ENCODE assay signal across 26 cellular contexts in genomic region chr2:237861-238260, GRCh38. TPM values are rescaled to one million over a fixed set of nuclear protein-coding genes. Genes with fewer than 3 reads are reported as not detected.
DNase-seq lines count a peak whose midpoint lies in the region; ATAC-seq and TF ChIP-seq lines count a peak whose summit lies in the region.
"Had no signal": no experiment of that assay in that cellular context is flagged by ENCODE, and none has a peak within 500 bp of the region (broad histone marks: within the 10 kb centered on the region; RNA-seq: fewer than 3 reads in every experiment).

No MANE protein-coding gene starts in this region.

- no peak overlapping the region for H3K27ac ChIP-seq in PC-3 (ENCODE audit: low read length)
- peak overlapping the region; percentile 73 for H3K27ac ChIP-seq in cingulate gyrus (ENCODE audit: low read depth, low read length)
- no peak overlapping the region for H3K27ac ChIP-seq in naive thymus-derived CD4-positive, alpha-beta T cell (ENCODE audit: low read depth, low read length)
- H3K27ac ChIP-seq: cardiac muscle cell, heart left ventricle had no signal

- POLR2A ChIA-PET in PC-3 (lab: Charles Lee; ENCODE audit: unreplicated experiment): no interaction called here
- POLR2A ChIA-PET in naive thymus-derived CD4-positive, alpha-beta T cell (lab: Charles Lee): no interaction called here

- no peak for ATAC-seq in PC-3
- peak; percentile 26 for ATAC-seq in naive thymus-derived CD4-positive, alpha-beta T cell
- no peak for ATAC-seq in stimulated activated effector memory CD8-positive, alpha-beta T cell treated with anti-CD3 and anti-CD28 coated beads, Interleukin-12 subunit alpha, Interleukin-12 subunit beta, amount 100 ng/mL, for 72 hours
- no peak for ATAC-seq in GM21576 (IDR thresholded peaks at IDR 0.05; ENCODE audit: unreplicated experiment)
- ATAC-seq: activated CD8-positive, alpha-beta T cell treated with anti-CD3 and anti-CD28 coated beads, Interleukin-2, amount 10 ng/mL, durations not matched to agents 7 days and 5 days; HCT116; heart left ventricle; left colon had no signal

- no peak for DNase-seq in PC-3
- DNase-seq in naive thymus-derived CD4-positive, alpha-beta T cell: no peak
- no peak for DNase-seq in stimulated activated effector memory CD8-positive, alpha-beta T cell treated with anti-CD3 and anti-CD28 coated beads, Interleukin-12 subunit alpha, Interleukin-12 subunit beta, amount 100 ng/mL, for 72 hours (ENCODE audit: low spot score in 2 of 2)
- DNase-seq in NCI-H774 (lab: John Stamatoyannopoulos, UW): no peak
- no peak for DNase-seq in NCI-H526 (lab: John Stamatoyannopoulos, UW)
- DNase-seq: activated CD4-positive, CD25-positive, alpha-beta regulatory T cell; activated CD8-positive, alpha-beta T cell treated with anti-CD3 and anti-CD28 coated beads, Interleukin-2, amount 10 ng/mL, durations not matched to agents 7 days and 5 days; CD4-positive, CD25-positive, alpha-beta regulatory T cell; dermis blood vessel endothelial cell; heart left ventricle; left colon; MM.1S; NCI-H1436; NCI-H2107; NCI-H510A; stimulated activated CD4-positive, alpha-beta T cell treated with anti-CD3 and anti-CD28 coated beads, Interleukin-4, amount 100 ng/mL, for 1 hour; T1000 had no signal

- CTCF ChIA-PET in PC-3 (lab: Charles Lee): no interaction called here
- CTCF ChIA-PET in naive thymus-derived CD4-positive, alpha-beta T cell (lab: Charles Lee): interaction anchor here (0.7 kb wide), 1 partner anchor 9 kb away, joined by 6 read pairs; no protein-coding TSS in a partner anchor

- H3K4me3 Mint-ChIP-seq in naive thymus-derived CD4-positive, alpha-beta T cell: no peak overlapping the region
- H3K4me3 Mint-ChIP-seq in stimulated activated effector memory CD8-positive, alpha-beta T cell treated with anti-CD3 and anti-CD28 coated beads, Interleukin-12 subunit alpha, Interleukin-12 subunit beta, amount 100 ng/mL, for 72 hours: no peak overlapping the region
- H3K4me3 Mint-ChIP-seq: activated CD8-positive, alpha-beta T cell treated with anti-CD3 and anti-CD28 coated beads, Interleukin-2, amount 10 ng/mL, durations not matched to agents 7 days and 5 days; CD4-positive, CD25-positive, alpha-beta regulatory T cell; stimulated activated naive CD8-positive, alpha-beta T cell treated with anti-CD3 and anti-CD28 coated beads, Interleukin-15, Interleukin-2, amounts not matched to agents 100 ng/mL and 50 ng/mL, for 24 hours; type B pancreatic cell had no signal

- no peaks in the 10 kb centered on the region for H3F3A ChIP-seq in PC-3 (ENCODE audit: low read length, unreplicated experiment)

- H3K4me3 ChIP-seq in PC-3 (ENCODE audit: low read length): no peak overlapping the region
- H3K4me3 ChIP-seq in naive thymus-derived CD4-positive, alpha-beta T cell (ENCODE audit: low read length): no peak overlapping the region
- H3K4me3 ChIP-seq: cardiac muscle cell, heart left ventricle had no signal

- no peak overlapping the region for H2AFZ ChIP-seq in PC-3 (ENCODE audit: low read length)

- TF ChIP-seq CTCF in PC-3 (conservative IDR thresholded peaks at IDR 0.05; ENCODE audit: low read depth, low read length): no peak

- H3K27ac Mint-ChIP-seq in naive thymus-derived CD4-positive, alpha-beta T cell: peak overlapping the region in 1 of 9 donors; percentile 27
- H3K27ac Mint-ChIP-seq in stimulated activated effector memory CD8-positive, alpha-beta T cell treated with anti-CD3 and anti-CD28 coated beads, Interleukin-12 subunit alpha, Interleukin-12 subunit beta, amount 100 ng/mL, for 72 hours: peak overlapping the region; percentile 30
- H3K27ac Mint-ChIP-seq: activated CD8-positive, alpha-beta T cell treated with anti-CD3 and anti-CD28 coated beads, Interleukin-2, amount 10 ng/mL, durations not matched to agents 7 days and 5 days; CD4-positive, CD25-positive, alpha-beta regulatory T cell; stimulated activated naive CD8-positive, alpha-beta T cell treated with anti-CD3 and anti-CD28 coated beads, Interleukin-15, Interleukin-2, amounts not matched to agents 100 ng/mL and 50 ng/mL, for 24 hours had no signal

- peaks cover 6% of the 10 kb centered on the region; the same call in 1 of the 2 replicates for H3K36me3 ChIP-seq in PC-3 (ENCODE audit: low read depth, low read length)
- peaks cover 0 to 13% (median 5%) of the 10 kb centered on the region in 3 experiments for H3K36me3 ChIP-seq in naive thymus-derived CD4-positive, alpha-beta T cell (ENCODE audit: control insufficient read depth in 2 of 3, insufficient read depth in 3 of 3, low read length in 3 of 3)
- H3K36me3 ChIP-seq: cardiac muscle cell had no signal

- H3K4me1 Mint-ChIP-seq in naive thymus-derived CD4-positive, alpha-beta T cell: peaks cover 0 to 16% (median 7%) of the 10 kb centered on the region in 7 donors
- peaks cover 13% of the 10 kb centered on the region for H3K4me1 Mint-ChIP-seq in stimulated activated effector memory CD8-positive, alpha-beta T cell treated with anti-CD3 and anti-CD28 coated beads, Interleukin-12 subunit alpha, Interleukin-12 subunit beta, amount 100 ng/mL, for 72 hours

- H3K9me3 ChIP-seq in PC-3 (ENCODE audit: low read length): no peaks in the 10 kb centered on the region
- no peaks in the 10 kb centered on the region for H3K9me3 ChIP-seq in naive thymus-derived CD4-positive, alpha-beta T cell (ENCODE audit: control insufficient read depth in 2 of 3, low read length in 3 of 3)

- TSS peak; percentile 10 for BruUV-seq in PC-3 (replicated peaks; lab: Mats Ljungman, UMichigan)

- no peaks in the 10 kb centered on the region for H3K9me2 ChIP-seq in PC-3 (replicated peaks; ENCODE audit: low read length)

- no peaks in the 10 kb centered on the region for H3K4me1 ChIP-seq in PC-3 (ENCODE audit: insufficient read depth, low read length)
- H3K4me1 ChIP-seq in naive thymus-derived CD4-positive, alpha-beta T cell (ENCODE audit: control insufficient read depth in 2 of 2, insufficient read depth in 2 of 2, low read length in 2 of 2): no peaks in the 10 kb centered on the region
- H3K4me1 ChIP-seq: heart left ventricle had no signal

- H3K36me3 Mint-ChIP-seq in naive thymus-derived CD4-positive, alpha-beta T cell: peaks cover 9 to 74% (median 50%) of the 10 kb centered on the region in 5 donors
- H3K36me3 Mint-ChIP-seq in stimulated activated effector memory CD8-positive, alpha-beta T cell treated with anti-CD3 and anti-CD28 coated beads, Interleukin-12 subunit alpha, Interleukin-12 subunit beta, amount 100 ng/mL, for 72 hours: peaks cover 17% of the 10 kb centered on the region

- no peaks in the 10 kb centered on the region for H4K20me1 ChIP-seq in PC-3 (ENCODE audit: low read length)

- no peaks in the 10 kb centered on the region for H3K27me3 ChIP-seq in PC-3 (ENCODE audit: low read length)
- no peaks in the 10 kb centered on the region for H3K27me3 ChIP-seq in naive thymus-derived CD4-positive, alpha-beta T cell (ENCODE audit: control insufficient read depth in 2 of 2, insufficient read depth in 2 of 2, low read length in 2 of 2)
- H3K27me3 ChIP-seq: cardiac muscle cell, heart left ventricle had no signal

- no peak overlapping the region for H3K9ac ChIP-seq in PC-3 (ENCODE audit: low read length)

- H3K27me3 Mint-ChIP-seq in naive thymus-derived CD4-positive, alpha-beta T cell: no peaks in the 10 kb centered on the region
- H3K27me3 Mint-ChIP-seq: CD4-positive, CD25-positive, alpha-beta regulatory T cell; stimulated activated naive CD8-positive, alpha-beta T cell treated with anti-CD3 and anti-CD28 coated beads, Interleukin-15, Interleukin-2, amounts not matched to agents 100 ng/mL and 50 ng/mL, for 24 hours; type B pancreatic cell had no signal

- H3K9me3 Mint-ChIP-seq in naive thymus-derived CD4-positive, alpha-beta T cell: peaks cover 0 to 12% (median 2%) of the 10 kb centered on the region in 11 donors
- peaks cover 3% of the 10 kb centered on the region for H3K9me3 Mint-ChIP-seq in stimulated activated effector memory CD8-positive, alpha-beta T cell treated with anti-CD3 and anti-CD28 coated beads, Interleukin-12 subunit alpha, Interleukin-12 subunit beta, amount 100 ng/mL, for 72 hours
- H3K9me3 Mint-ChIP-seq: type B pancreatic cell had no signal

- H3K4me2 ChIP-seq in PC-3 (ENCODE audit: low read length): no peak overlapping the region

- H3K79me2 ChIP-seq in PC-3 (ENCODE audit: low read length): no peaks in the 10 kb centered on the region

- intact Hi-C loops in PC-3 (cut with micrococcal nuclease): no loop called here
- intact Hi-C loops in naive thymus-derived CD4-positive, alpha-beta T cell (cut with micrococcal nuclease): no loop called here

RNA-seq across cellular contexts. Expression of gene SH3YL1, which starts 26.0 kb away (rescaled TPM):
- total RNA-seq in PC-3 (2014; rRNA removed): 28.6 and 29.1 TPM in 2 replicates
- total RNA-seq in naive thymus-derived CD4-positive, alpha-beta T cell: 10 to 100 TPM; 16.5 to 94.1 (median 52.2) TPM
- 10 to 100 TPM; 33.5 to 60.9 TPM for polyA plus RNA-seq in naive thymus-derived CD4-positive, alpha-beta T cell

RNA-seq across cellular contexts. Expression of gene ACP1, which starts 26.9 kb away (rescaled TPM):
- 109 and 149 TPM in 2 replicates for total RNA-seq in PC-3 (2014; rRNA removed)
- 10 to 100 TPM; 61.1 to 92.7 (median 86.1) TPM for total RNA-seq in naive thymus-derived CD4-positive, alpha-beta T cell
- polyA plus RNA-seq in naive thymus-derived CD4-positive, alpha-beta T cell: 100 to 1,000 TPM; 153 to 199 TPM

RNA-seq across cellular contexts. Expression of gene ALKAL2, which starts 50.0 kb away (rescaled TPM):
- total RNA-seq in PC-3 (2014; rRNA removed): 3.6 TPM in 1 of 2 replicates, not detected in the other
- total RNA-seq in naive thymus-derived CD4-positive, alpha-beta T cell: under 1 TPM in 1 of 5 experiments, not detected in 4; 0.49 TPM
- polyA plus RNA-seq in naive thymus-derived CD4-positive, alpha-beta T cell: under 1 TPM in 1 of 2 donors, not detected in 1; 0.18 TPM
- total RNA-seq: activated CD8-positive, alpha-beta T cell treated with anti-CD3 and anti-CD28 coated beads, Interleukin-2, amount 10 ng/mL, durations not matched to agents 7 days and 5 days; CD4-positive, CD25-positive, alpha-beta regulatory T cell; dermis blood vessel endothelial cell; pulmonary artery endothelial cell had no signal
- polyA plus RNA-seq: AG04450, neural cell had no signal
